Comparison of ENCODE assay signal across 16 cellular contexts in the genomic region with DNA sequence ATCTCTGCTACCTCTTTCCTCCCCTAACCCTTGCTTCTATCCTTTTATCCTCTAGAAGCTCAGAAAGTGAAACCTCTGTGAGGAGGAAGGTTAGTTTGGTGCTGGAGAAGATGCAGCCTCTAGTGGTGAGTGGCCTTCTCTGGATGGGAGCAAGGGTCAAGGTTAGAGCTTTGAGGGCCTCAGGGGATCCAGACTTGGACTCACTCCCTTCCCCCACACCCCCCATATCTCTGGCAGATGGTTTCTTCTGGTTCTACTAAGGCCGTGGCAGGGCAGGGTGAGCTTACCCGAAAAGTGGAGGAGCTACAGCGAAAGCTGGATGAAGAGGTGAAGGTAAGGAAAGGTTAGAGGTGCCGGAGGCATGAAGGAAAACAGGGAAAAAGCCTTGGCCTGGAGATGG. TPM values are rescaled to one million over a fixed set of nuclear protein-coding genes. Genes with fewer than 3 reads are reported as not detected.
A peak's percentile ranks its signal among the peaks of the same experiment; 100 is the strongest.
DNase-seq lines count a peak whose midpoint lies in the region; ATAC-seq and TF ChIP-seq lines count a peak whose summit lies in the region.
"Had no signal": no experiment of that assay in that cellular context is flagged by ENCODE, and none has a peak within 500 bp of the region (broad histone marks: within the 10 kb centered on the region; RNA-seq: fewer than 3 reads in every experiment).

No MANE protein-coding gene starts in this region.

- H3K36me3 ChIP-seq in IMR-90 (ENCODE audit: control insufficient read depth, insufficient read depth, low read length): no peaks in the 10 kb centered on the region
- peaks cover 64% of the 10 kb centered on the region for H3K36me3 ChIP-seq in endodermal cell (ENCODE audit: control insufficient read depth, insufficient read depth, low read length)
- peaks cover 16% of the 10 kb centered on the region for H3K36me3 ChIP-seq in HAP-1 (replicated peaks)
- H3K36me3 ChIP-seq in brain microvascular endothelial cell (replicated peaks): no peaks in the 10 kb centered on the region

- no peak overlapping the region for H4K91ac ChIP-seq in IMR-90 (ENCODE audit: insufficient read depth, low read depth, low read length)

- no peak overlapping the region for H3K4me2 ChIP-seq in IMR-90 (ENCODE audit: low read depth, low read length)

- no peaks in the 10 kb centered on the region for H3K9me1 ChIP-seq in IMR-90 (ENCODE audit: insufficient read depth, low read length)

- H4K20me1 ChIP-seq in IMR-90 (ENCODE audit: insufficient read depth, low read length): no peaks in the 10 kb centered on the region

- no peak overlapping the region for H4K8ac ChIP-seq in IMR-90 (ENCODE audit: low read depth in 2 of 2, low read length in 2 of 2)

- no peak for TF ChIP-seq POLR2A in IMR-90 (IDR thresholded peaks at IDR 0.05; ENCODE audit: low read depth, low read length)

- peak overlapping the region; percentile 62 for H3K27ac Mint-ChIP-seq in endodermal cell
- H3K27ac Mint-ChIP-seq in progenitor cell of endocrine pancreas: peak overlapping the region; percentile 71
- H3K27ac Mint-ChIP-seq: memory B cell; T-helper 1 cell treated with Interleukin-12 subunit alpha and Interleukin-12 subunit beta and Interleukin-4 antibody, amounts not matched to agents 30 μg/mL and 1 μg/mL, for 36 hours had no signal

- H2BK15ac ChIP-seq in IMR-90 (ENCODE audit: low read depth, low read length): no peak overlapping the region

- in situ Hi-C loops in IMR-90 (cut with MboI; ENCODE audit: low sequenced_read_pairs): no loop called here
- in situ Hi-C loops in HAP-1 (cut with MboI; ENCODE audit: low sequenced_read_pairs): no loop called here
- in situ Hi-C loops in brain microvascular endothelial cell (cut with HindIII; ENCODE audit: low pct_ligation_motif_present, low sequenced_read_pairs): no loop called here

- TF ChIP-seq CTCF in GM10266 (IDR thresholded peaks at IDR 0.05; ENCODE audit: control insufficient read depth, insufficient read depth, low read depth, missing control alignments) (peak; percentile 45), IMR-90 (conservative IDR thresholded peaks at IDR 0.05; ENCODE audit: low read depth, low read length) (no peak), endodermal cell (conservative IDR thresholded peaks at IDR 0.05) (peak; percentile 64), progenitor cell of endocrine pancreas (IDR thresholded peaks at IDR 0.05; ENCODE audit: unreplicated experiment) (no peak), brain microvascular endothelial cell (IDR thresholded peaks at IDR 0.05; ENCODE audit: low read depth, low read length, missing control alignments) (no peak)

- peak overlapping the region; percentile 74 for H2AFZ ChIP-seq in IMR-90 (replicated peaks; ENCODE audit: low read length, poor library complexity)

- no peak overlapping the region for H3K4me3 Mint-ChIP-seq in endodermal cell
- H3K4me3 Mint-ChIP-seq in progenitor cell of endocrine pancreas (ENCODE audit: low read depth): no peak overlapping the region
- H3K4me3 Mint-ChIP-seq: memory B cell; T-helper 1 cell treated with Interleukin-12 subunit alpha and Interleukin-12 subunit beta and Interleukin-4 antibody, amounts not matched to agents 30 μg/mL and 1 μg/mL, for 36 hours had no signal

- peaks cover 5% of the 10 kb centered on the region; the same call in 1 of the 2 replicates for H3K4me1 ChIP-seq in IMR-90 (ENCODE audit: control insufficient read depth, insufficient read depth, low read length)
- peaks cover 3% of the 10 kb centered on the region for H3K4me1 ChIP-seq in endodermal cell (ENCODE audit: control insufficient read depth, insufficient read depth, low read length)
- H3K4me1 ChIP-seq in HAP-1: no peaks in the 10 kb centered on the region

- no peak overlapping the region for H4K5ac ChIP-seq in IMR-90 (ENCODE audit: low read depth, low read length)

- H3K18ac ChIP-seq in IMR-90 (ENCODE audit: low read depth, low read length): no peak overlapping the region; the same call in 1 of the 2 replicates

- CTCF ChIA-PET in IMR-90 (lab: Yijun Ruan, JAX): interaction anchor here (0.8 to 1.6 kb wide), 2 partner anchors 9 to 74 kb away, joined by 3 to 4 read pairs; a partner anchor contains a TSS

- WGBS in IMR-90 (ENCODE audit: extremely low coverage in 2 of 2, insufficient read length in 1 of 2), 2 experiments: no CpG with 5 or more reads among the region's 4 CpGs
- WGBS in endodermal cell (ENCODE audit: insufficient coverage in 1 of 2, insufficient read length in 1 of 2), 2 experiments: 93 to 100% methylated on average over 2 to 4 of the region's 4 CpGs

- ATAC-seq in IMR-90 (ENCODE audit: low read depth): peak; percentile 42
- ATAC-seq: activated CD4-positive, CD25-positive, alpha-beta regulatory T cell treated with anti-CD3 and anti-CD28 coated beads, Interleukin-2, amount 50 U/mL, for 24 hours; right cardiac atrium had no signal

- H3K36me3 Mint-ChIP-seq in endodermal cell (ENCODE audit: low read depth) (peaks cover 53% of the 10 kb centered on the region), progenitor cell of endocrine pancreas (ENCODE audit: insufficient read depth) (peaks cover 29% of the 10 kb centered on the region)
- H3K36me3 Mint-ChIP-seq: memory B cell had no signal

- no peak overlapping the region for H3K14ac ChIP-seq in IMR-90 (replicated peaks; ENCODE audit: low read depth, low read length)

- intact Hi-C loops in IMR-90 (cut with micrococcal nuclease): no loop called here

- H3K4me3 ChIP-seq in IMR-90 (ENCODE audit: insufficient read depth, low read depth, low read length) (no peak overlapping the region), endodermal cell (ENCODE audit: low read length) (no peak overlapping the region), HAP-1 (no peak overlapping the region), brain microvascular endothelial cell (ENCODE audit: low read depth, low read length) (no peak overlapping the region)

- H3K4me1 Mint-ChIP-seq in endodermal cell (peaks cover 17% of the 10 kb centered on the region), progenitor cell of endocrine pancreas (ENCODE audit: low read depth) (peaks cover 14% of the 10 kb centered on the region)
- H3K4me1 Mint-ChIP-seq: memory B cell had no signal

- no TSS peak for BruUV-seq in IMR-90 (replicated peaks; lab: Mats Ljungman, UMichigan)

- H3K9me3 ChIP-seq in IMR-90 (ENCODE audit: control insufficient read depth, insufficient read depth, low read length) (no peaks in the 10 kb centered on the region), endodermal cell (ENCODE audit: control insufficient read depth, low read length) (no peaks in the 10 kb centered on the region), HAP-1 (no peaks in the 10 kb centered on the region)

- no peak overlapping the region for H2AK5ac ChIP-seq in IMR-90 (ENCODE audit: low read depth, low read length)

- H3K79me1 ChIP-seq in IMR-90 (ENCODE audit: low read depth in 1 of 2, low read length in 2 of 2): no peaks in the 10 kb centered on the region

- H2AK9ac ChIP-seq in IMR-90 (replicated peaks; ENCODE audit: low read depth, low read length, poor library complexity): peak overlapping the region; percentile 44

- H3K27me3 ChIP-seq in IMR-90 (ENCODE audit: control insufficient read depth, insufficient read depth, low read length) (peaks cover 15% of the 10 kb centered on the region), endodermal cell (ENCODE audit: control insufficient read depth, insufficient read depth, low read length, poor library complexity, severe bottlenecking) (no peaks in the 10 kb centered on the region), HAP-1 (ENCODE audit: low read depth) (no peaks in the 10 kb centered on the region), brain microvascular endothelial cell (replicated peaks) (no peaks in the 10 kb centered on the region)

- no peak overlapping the region for H2BK20ac ChIP-seq in IMR-90 (ENCODE audit: low read depth, low read length)

- dilution Hi-C loops in IMR-90 (cut with HindIII; ENCODE audit: low sequenced_read_pairs, unreplicated experiment): no loop called here

- H3K9ac ChIP-seq in IMR-90 (ENCODE audit: low read depth, low read length) (no peak overlapping the region), endodermal cell (ENCODE audit: extremely low read depth, low read length, poor library complexity, severe bottlenecking) (no peak overlapping the region)

- POLR2A ChIA-PET in IMR-90 (lab: Charles Lee; ENCODE audit: unreplicated experiment): no interaction called here

- H2BK5ac ChIP-seq in IMR-90 (ENCODE audit: low read depth, low read length, poor library complexity, severe bottlenecking): no peak overlapping the region

- no peak overlapping the region for H3K4ac ChIP-seq in IMR-90 (ENCODE audit: low read depth, low read length)

- no peak overlapping the region for H3K56ac ChIP-seq in IMR-90 (ENCODE audit: extremely low read depth, insufficient read depth, low read length)

- no peak overlapping the region for H2BK120ac ChIP-seq in IMR-90 (ENCODE audit: low read depth, low read length)

- no peaks in the 10 kb centered on the region for H3K27me3 Mint-ChIP-seq in endodermal cell (ENCODE audit: insufficient read depth)
- no peaks in the 10 kb centered on the region for H3K27me3 Mint-ChIP-seq in progenitor cell of endocrine pancreas

- TF ChIP-seq RAD21 in IMR-90 (IDR thresholded peaks at IDR 0.05; ENCODE audit: low read length): no peak

- DNase-seq in GM10266 (ENCODE audit: extremely low spot score): no peak
- DNase-seq in IMR-90: no peak
- DNase-seq in endodermal cell: no peak
- no peak for DNase-seq in progenitor cell of endocrine pancreas (ENCODE audit: low spot score, unreplicated experiment)
- no peak for DNase-seq in DMS153 (lab: John Stamatoyannopoulos, UW)
- no peak for DNase-seq in HAP-1 (ENCODE audit: low spot score in 2 of 2)
- no peak for DNase-seq in medulla oblongata (ENCODE audit: extremely low spot score)
- DNase-seq in brain microvascular endothelial cell: no peak
- DNase-seq: NCI-H1048; NCI-H2081 treated with DMSO at 0.1 percent for 48 hours; NCI-H774; right cardiac atrium; stimulated activated CD4-positive, alpha-beta T cell treated with anti-CD3 and anti-CD28 coated beads, Interleukin-1b, Interleukin-23, amount 100 ng/mL, for 48 hours had no signal

- H3K27ac ChIP-seq in IMR-90 (ENCODE audit: insufficient read depth, low read length) (no peak overlapping the region), endodermal cell (ENCODE audit: low read depth, low read length) (no peak overlapping the region), brain microvascular endothelial cell (no peak overlapping the region)

- H3K23ac ChIP-seq in IMR-90 (ENCODE audit: low read depth, low read length): no peak overlapping the region

- H3K9me3 Mint-ChIP-seq in endodermal cell: no peaks in the 10 kb centered on the region
- H3K9me3 Mint-ChIP-seq in progenitor cell of endocrine pancreas (ENCODE audit: low read depth): no peaks in the 10 kb centered on the region
- H3K9me3 Mint-ChIP-seq: memory B cell; T-helper 1 cell treated with Interleukin-12 subunit alpha and Interleukin-12 subunit beta and Interleukin-4 antibody, amounts not matched to agents 30 μg/mL and 1 μg/mL, for 36 hours had no signal

RNA-seq across cellular contexts. Expression of a gene that starts 9.2 kb away (rescaled TPM):
- total RNA-seq in IMR-90 (2012; rRNA removed): 0.28 and 0.36 TPM in 2 replicates
- 0.34 and 0.36 TPM in 2 replicates for polyA plus RNA-seq in IMR-90 (2012; rRNA removed)
- polyA plus RNA-seq in IMR-90 (2012; cell fraction: cytosol; rRNA removed): 0.10 and 0.20 TPM in 2 replicates
- polyA plus RNA-seq in IMR-90 (2012; cell fraction: nucleus; rRNA removed; ENCODE audit: low replicate concordance): 0.84 and 1.3 TPM in 2 replicates
- 10 to 100 TPM; 39.7 to 39.9 TPM for total RNA-seq in endodermal cell
- polyA plus RNA-seq in endodermal cell (2013, experiment 1 of 2): 14.2 TPM
- polyA plus RNA-seq in endodermal cell (2013, experiment 2 of 2): 10.8 TPM
- total RNA-seq in progenitor cell of endocrine pancreas: 127 and 128 TPM in 2 replicates

RNA-seq across cellular contexts. Expression of a gene that starts 19.8 kb away (rescaled TPM):
- total RNA-seq in IMR-90 (2012; rRNA removed) (30.3 and 33.3 TPM in 2 replicates), endodermal cell (10 to 100 TPM; 12.7 to 18.3 TPM), progenitor cell of endocrine pancreas (12.5 and 14.4 TPM in 2 replicates)
- 18.4 and 21.2 TPM in 2 replicates for polyA plus RNA-seq in IMR-90 (2012; rRNA removed)
- 9.3 and 11.8 TPM in 2 replicates for polyA plus RNA-seq in IMR-90 (2012; cell fraction: cytosol; rRNA removed)
- polyA plus RNA-seq in IMR-90 (2012; cell fraction: nucleus; rRNA removed; ENCODE audit: low replicate concordance): 21.8 and 50.3 TPM in 2 replicates
- 8.4 TPM for polyA plus RNA-seq in endodermal cell (2013, experiment 1 of 2)
- 7.3 TPM for polyA plus RNA-seq in endodermal cell (2013, experiment 2 of 2)

Comparison
In these comparisons a context has a peak if more than half of its experiments do, and no peak if none do; other contexts are left out.
1. CTCF ChIP-seq: peak in GM10266 (single experiment) and endodermal cell (single experiment); none in IMR-90 (single experiment), progenitor cell of endocrine pancreas (single experiment) and brain microvascular endothelial cell (single experiment).
2. RNA of a gene that starts 9.2 kb away (total RNA-seq): 127 to 128 TPM in progenitor cell of endocrine pancreas and 39.7 to 39.9 TPM in endodermal cell; 0.28 to 0.36 TPM in IMR-90; every median in the first group is over 10 times any median in the second.